In genomic region chr2:27889774-27890145, GRCh38 we compare ENCODE assay signal across 8 cellular contexts. TPM values are rescaled to one million over a fixed set of nuclear protein-coding genes. Genes with fewer than 3 reads are reported as not detected.
DNase-seq lines count a peak whose midpoint lies in the region; ATAC-seq and TF ChIP-seq lines count a peak whose summit lies in the region.

No MANE protein-coding gene starts in this region.

- H3K9ac ChIP-seq in iPS-15b (ENCODE audit: low read depth, low read length): peak overlapping the region; percentile 57

- H3K4me3 ChIP-seq in BJ (ENCODE audit: low read depth, low read length) (peak overlapping the region; percentile 75), iPS-15b (ENCODE audit: low read depth, low read length) (peak overlapping the region; percentile 88)

- peaks cover 2% of the 10 kb centered on the region for H3K9me3 Mint-ChIP-seq in activated naive CD8-positive, alpha-beta T cell treated with anti-CD3 and anti-CD28 coated beads for 36 hours
- H3K9me3 Mint-ChIP-seq in stimulated activated memory B cell treated with anti-CD40 and anti-IgM and Interleukin-4, amounts not matched to agents 10 μg/mL and 1 μg/mL and 100 μg/mL, for 72 hours: no peaks in the 10 kb centered on the region

- peaks cover 5% of the 10 kb centered on the region for H3K27me3 Mint-ChIP-seq in activated naive CD8-positive, alpha-beta T cell treated with anti-CD3 and anti-CD28 coated beads for 36 hours
- no peaks in the 10 kb centered on the region for H3K27me3 Mint-ChIP-seq in stimulated activated memory B cell treated with anti-CD40 and anti-IgM and Interleukin-4, amounts not matched to agents 10 μg/mL and 1 μg/mL and 100 μg/mL, for 72 hours

- CTCF ChIA-PET in BJ (lab: Yijun Ruan, JAX): interaction anchor here (2.2 kb wide), 1 partner anchor 507 kb away, joined by 7 read pairs; no protein-coding TSS in a partner anchor

- TF ChIP-seq CTCF in BJ (IDR thresholded peaks at IDR 0.05; ENCODE audit: insufficient read depth, low read depth, low read length): no peak

- H3K27me3 ChIP-seq in BJ (ENCODE audit: control insufficient read depth, insufficient read depth, low read length) (no peaks in the 10 kb centered on the region), iPS-15b (ENCODE audit: control insufficient read depth, insufficient read depth, low read length) (no peaks in the 10 kb centered on the region)

- no peak for DNase-seq in BJ (ENCODE audit: low read depth)
- peak; percentile 5 for DNase-seq in activated naive CD8-positive, alpha-beta T cell treated with anti-CD3 and anti-CD28 coated beads for 36 hours
- DNase-seq in midbrain (lab: John Stamatoyannopoulos, UW): no peak

- H3K4me1 ChIP-seq in iPS-15b (ENCODE audit: control insufficient read depth, insufficient read depth, low read length): no peaks in the 10 kb centered on the region

- H3K36me3 ChIP-seq in BJ (ENCODE audit: control insufficient read depth, insufficient read depth, low read length) (no peaks in the 10 kb centered on the region), iPS-15b (ENCODE audit: control insufficient read depth, insufficient read depth, low read length) (no peaks in the 10 kb centered on the region)

- H3K4me3 Mint-ChIP-seq in activated naive CD8-positive, alpha-beta T cell treated with anti-CD3 and anti-CD28 coated beads for 36 hours: peak overlapping the region; percentile 97
- peak overlapping the region; percentile 93 for H3K4me3 Mint-ChIP-seq in stimulated activated memory B cell treated with anti-CD40 and anti-IgM and Interleukin-4, amounts not matched to agents 10 μg/mL and 1 μg/mL and 100 μg/mL, for 72 hours

- POLR2A ChIA-PET in BJ (lab: Charles Lee): interaction anchor here (0.6 kb wide), 1 partner anchor 150 kb away, joined by 6 read pairs; no protein-coding TSS in a partner anchor

- peaks cover 49% of the 10 kb centered on the region for H3K4me1 Mint-ChIP-seq in activated naive CD8-positive, alpha-beta T cell treated with anti-CD3 and anti-CD28 coated beads for 36 hours
- H3K4me1 Mint-ChIP-seq in stimulated activated memory B cell treated with anti-CD40 and anti-IgM and Interleukin-4, amounts not matched to agents 10 μg/mL and 1 μg/mL and 100 μg/mL, for 72 hours: peaks cover 69% of the 10 kb centered on the region

- H3K9me3 ChIP-seq in iPS-15b (ENCODE audit: control insufficient read depth, insufficient read depth, low read length): no peaks in the 10 kb centered on the region

- peaks cover 32% of the 10 kb centered on the region for H3K36me3 Mint-ChIP-seq in activated naive CD8-positive, alpha-beta T cell treated with anti-CD3 and anti-CD28 coated beads for 36 hours
- H3K36me3 Mint-ChIP-seq in stimulated activated memory B cell treated with anti-CD40 and anti-IgM and Interleukin-4, amounts not matched to agents 10 μg/mL and 1 μg/mL and 100 μg/mL, for 72 hours: peaks cover 11% of the 10 kb centered on the region

- H3K27ac Mint-ChIP-seq in activated naive CD8-positive, alpha-beta T cell treated with anti-CD3 and anti-CD28 coated beads for 36 hours: peak overlapping the region; percentile 99
- peak overlapping the region; percentile 98 for H3K27ac Mint-ChIP-seq in stimulated activated memory B cell treated with anti-CD40 and anti-IgM and Interleukin-4, amounts not matched to agents 10 μg/mL and 1 μg/mL and 100 μg/mL, for 72 hours

- ATAC-seq in HG02623 (IDR thresholded peaks at IDR 0.05; ENCODE audit: unreplicated experiment): peak; percentile 1
- ATAC-seq in stimulated activated memory B cell treated with anti-CD40 and anti-IgM and Interleukin-4, amounts not matched to agents 10 μg/mL and 1 μg/mL and 100 μg/mL, for 72 hours: no peak
- no peak for ATAC-seq in GM19035 (IDR thresholded peaks at IDR 0.05; ENCODE audit: unreplicated experiment)
- no peak for ATAC-seq in GM21737 (IDR thresholded peaks at IDR 0.05; ENCODE audit: unreplicated experiment)

RNA-seq across cellular contexts. Expression of gene RBKS, which starts 0.4 kb away (rescaled TPM):
- polyA plus RNA-seq in BJ (2011; rRNA removed): 1.8 and 2.2 TPM in 2 replicates
- polyA minus RNA-seq in BJ (2011; rRNA and poly(A)+ RNA removed): 0.76 and 0.82 TPM in 2 replicates
- total RNA-seq in activated naive CD8-positive, alpha-beta T cell treated with anti-CD3 and anti-CD28 coated beads for 36 hours: 1 to 10 TPM; 5.1 to 5.4 TPM

RNA-seq across cellular contexts. Expression of gene BABAM2, which starts 0.8 kb away (rescaled TPM):
- 32.6 and 47.4 TPM in 2 replicates for polyA plus RNA-seq in BJ (2011; rRNA removed)
- 22.7 and 26.7 TPM in 2 replicates for polyA minus RNA-seq in BJ (2011; rRNA and poly(A)+ RNA removed)
- total RNA-seq in activated naive CD8-positive, alpha-beta T cell treated with anti-CD3 and anti-CD28 coated beads for 36 hours: 10 to 100 TPM; 45.2 to 53.2 TPM
